11 cellular contexts compared by ENCODE assay signal in genomic region chr9:6910032-6910431, GRCh38.
DNase-seq lines count a peak whose midpoint lies in the region; ATAC-seq, FAIRE-seq and TF ChIP-seq lines count a peak whose summit lies in the region.
"Had no signal": no experiment of that assay in that cellular context is flagged by ENCODE, and none has a peak within 500 bp of the region (broad histone marks: within the 10 kb centered on the region; RNA-seq: fewer than 3 reads in every experiment).

No MANE protein-coding gene starts in this region.

- peaks cover 8 to 9% of the 10 kb centered on the region in 2 donors for H3K36me3 Mint-ChIP-seq in CD14-positive monocyte
- H3K36me3 Mint-ChIP-seq in HFFc6 (ENCODE audit: low read depth), result no peaks in the 10 kb centered on the region

- no peak overlapping the region for H3K4me3 Mint-ChIP-seq in CD14-positive monocyte
- no peak overlapping the region for H3K4me3 Mint-ChIP-seq in HFFc6
- no peak overlapping the region for H3K4me3 Mint-ChIP-seq in stimulated activated naive CD8-positive, alpha-beta T cell treated with anti-CD3 and anti-CD28 coated beads, Interleukin-15, amount 100 ng/mL, for 72 hours

- TF ChIP-seq CTCF in CD14-positive monocyte (IDR thresholded peaks at IDR 0.05), result peak; percentile 30
- TF ChIP-seq CTCF in HFFc6 (IDR thresholded peaks at IDR 0.05), result peak; percentile 80

- H3K27me3 Mint-ChIP-seq in CD14-positive monocyte (ENCODE audit: low read depth in 3 of 3) (no peaks in the 10 kb centered on the region), HFFc6 (ENCODE audit: insufficient read depth) (no peaks in the 10 kb centered on the region)
- no peaks in the 10 kb centered on the region for H3K27me3 Mint-ChIP-seq in stimulated activated naive CD8-positive, alpha-beta T cell treated with anti-CD3 and anti-CD28 coated beads, Interleukin-15, amount 100 ng/mL, for 72 hours

- no peaks in the 10 kb centered on the region for H3K9me3 Mint-ChIP-seq in CD14-positive monocyte
- H3K9me3 Mint-ChIP-seq in HFFc6, result no peaks in the 10 kb centered on the region
- H3K9me3 Mint-ChIP-seq in stimulated activated naive CD8-positive, alpha-beta T cell treated with anti-CD3 and anti-CD28 coated beads, Interleukin-15, amount 100 ng/mL, for 72 hours, result no peaks in the 10 kb centered on the region

- H3K4me1 Mint-ChIP-seq in CD14-positive monocyte (peaks cover 21% of the 10 kb centered on the region), HFFc6 (ENCODE audit: low read depth) (peaks cover 7% of the 10 kb centered on the region)
- peaks cover 17% of the 10 kb centered on the region for H3K4me1 Mint-ChIP-seq in stimulated activated naive CD8-positive, alpha-beta T cell treated with anti-CD3 and anti-CD28 coated beads, Interleukin-15, amount 100 ng/mL, for 72 hours

- DNase-seq in CD14-positive monocyte (ENCODE audit: low spot score), result no peak
- peak; percentile 26 for DNase-seq in HFFc6
- DNase-seq in kidney tubule cell (ENCODE audit: low spot score), result peak; percentile 47
- DNase-seq in stimulated activated naive CD4-positive, alpha-beta T cell treated with Interleukin-2 at 50 U/mL for 16 hours (lab: John Stamatoyannopoulos, UW), result no peak
- DNase-seq in stimulated activated naive CD8-positive, alpha-beta T cell treated with anti-CD3 and anti-CD28 coated beads, Interleukin-15, amount 100 ng/mL, for 72 hours, result no peak
- DNase-seq: activated naive CD4-positive, alpha-beta T cell treated with anti-CD3 and anti-CD28 coated beads, Interleukin-2, amount 50 U/mL, for 16 hours; midbrain; Right ventricle myocardium superior had no signal

- no peak overlapping the region for H3K27ac Mint-ChIP-seq in CD14-positive monocyte
- no peak overlapping the region for H3K27ac Mint-ChIP-seq in HFFc6
- H3K27ac Mint-ChIP-seq in stimulated activated naive CD8-positive, alpha-beta T cell treated with anti-CD3 and anti-CD28 coated beads, Interleukin-15, amount 100 ng/mL, for 72 hours, result no peak overlapping the region

- intact Hi-C loops in CD14-positive monocyte (cut with micrococcal nuclease), result no loop called here

- peak; percentile 73 for FAIRE-seq in TTC549 (lab: Jason Lieb, UNC)

- ATAC-seq in HG03342 (IDR thresholded peaks at IDR 0.05; ENCODE audit: unreplicated experiment) (no peak), HG02798 (IDR thresholded peaks at IDR 0.05; ENCODE audit: poor library complexity, unreplicated experiment) (no peak)
- no peak for ATAC-seq in stimulated activated naive CD8-positive, alpha-beta T cell treated with anti-CD3 and anti-CD28 coated beads, Interleukin-15, amount 100 ng/mL, for 72 hours

Comparison
In these comparisons a context has a peak if more than half of its experiments do, and no peak if none do; other contexts are left out.
1. DNase-seq: peak in HFFc6 (single experiment) and kidney tubule cell (single experiment); none in CD14-positive monocyte (single experiment), stimulated activated naive CD4-positive, alpha-beta T cell treated with Interleukin-2 at 50 U/mL for 16 hours (single experiment) and stimulated activated naive CD8-positive, alpha-beta T cell treated with anti-CD3 and anti-CD28 coated beads, Interleukin-15, amount 100 ng/mL, for 72 hours (0 of 2).